ENCODE assay signal across 8 cellular contexts in genomic region chr17:7351665-7352558, GRCh38. TPM values are rescaled to one million over a fixed set of nuclear protein-coding genes. Genes with fewer than 3 reads are reported as not detected.
DNase-seq lines count a peak whose midpoint lies in the region; TF ChIP-seq lines count a peak whose summit lies in the region.

Gene KCTD11, plus strand, starts transcription at chr17:7352162.

- no peaks in the 10 kb centered on the region for H3K36me3 ChIP-seq in MM.1S (replicated peaks; ENCODE audit: insufficient read depth, low read length)

- peaks cover 5% of the 10 kb centered on the region; the same call in 1 of the 2 replicates for H3K4me1 ChIP-seq in MM.1S (ENCODE audit: low read length)

- H3K4me2 ChIP-seq in MM.1S (ENCODE audit: low read depth, low read length) = peak within 1 kb of the TSS; percentile 98

- H2AFZ ChIP-seq in MM.1S (ENCODE audit: low read length) = peak within 1 kb of the TSS; percentile 98

- H3K27me3 ChIP-seq in MM.1S (replicated peaks; ENCODE audit: insufficient read depth, low read length) = 0 out of 2 replicates have a peak, but pooled peaks cover 3% of the 10 kb centered on the region

- H3K4me3 ChIP-seq in MM.1S (ENCODE audit: low read length) (peak within 1 kb of the TSS; percentile 82), WI38 (ENCODE audit: low read depth, low read length) (peak within 1 kb of the TSS; percentile 91), cardiac fibroblast (replicated peaks in 1 of 2; ENCODE audit: low read depth in 2 of 2, low read length in 2 of 2) (peak within 1 kb of the TSS; percentile 88 to 94)

- peak within 1 kb of the TSS; percentile 50; the same call in 1 of the 2 replicates for H3K27ac ChIP-seq in MM.1S (ENCODE audit: low read length)

- peak within 1 kb of the TSS; percentile 67 for H3K9ac ChIP-seq in MM.1S (ENCODE audit: low read length)

- TF ChIP-seq CTCF in MM.1S (IDR thresholded peaks at IDR 0.05; ENCODE audit: low read length) (peak; percentile 72), WI38 (IDR thresholded peaks at IDR 0.05; ENCODE audit: low read depth, low read length) (peak; percentile 37), cardiac fibroblast (IDR thresholded peaks at IDR 0.05; ENCODE audit: low read depth, low read length) (peak; percentile 58)

- DNase-seq in GM04503 (ENCODE audit: low read depth) = peak; percentile 62
- peak; percentile 74 for DNase-seq in H4 (ENCODE audit: low spot score)
- DNase-seq in MM.1S = peak; percentile 74
- DNase-seq in cardiac fibroblast (ENCODE audit: low read depth in 2 of 2) = peak; percentile 92 to 95
- DNase-seq in inferior parietal cortex (ENCODE audit: extremely low spot score) = peak; percentile 72
- peak; percentile 37 for DNase-seq in smooth muscle cell of the brain vasculature (ENCODE audit: low read depth, low spot score)
- DNase-seq in AML-193 (lab: John Stamatoyannopoulos, UW) = no peak

- H3K9me2 ChIP-seq in MM.1S (replicated peaks; ENCODE audit: insufficient read depth, low read length) = no peaks in the 10 kb centered on the region

- no peaks in the 10 kb centered on the region for H3K9me3 ChIP-seq in MM.1S (replicated peaks; ENCODE audit: insufficient read depth, low read length)

- H3K79me2 ChIP-seq in MM.1S (ENCODE audit: low read length) = no peaks in the 10 kb centered on the region

- no peaks in the 10 kb centered on the region for H4K20me1 ChIP-seq in MM.1S (ENCODE audit: insufficient read depth, low read length)

- H3F3A ChIP-seq in MM.1S (ENCODE audit: insufficient read depth, low read length) = 0 out of 2 replicates have a peak, but pooled peaks cover 6% of the 10 kb centered on the region

RNA-seq across cellular contexts. Expression of gene KCTD11, which starts in this region (rescaled TPM):
- 0.78 and 2.4 TPM in 2 replicates for total RNA-seq in H4 (2014; rRNA removed; shearing (Covaris generic))

Comparison
In these comparisons a context has a peak if more than half of its experiments do, and no peak if none do; other contexts are left out.
1. DNase-seq: peak in GM04503 (single experiment), H4 (single experiment), MM.1S (single experiment), cardiac fibroblast (2 of 2), inferior parietal cortex (single experiment) and smooth muscle cell of the brain vasculature (single experiment); none in AML-193 (0 of 2).
2. Peak in every context shown above with its lines, with median percentiles within 50 percentile points of each other: H3K4me3 ChIP-seq and CTCF ChIP-seq.